ENCODE assay signal across 8 cellular contexts in the genomic region with DNA sequence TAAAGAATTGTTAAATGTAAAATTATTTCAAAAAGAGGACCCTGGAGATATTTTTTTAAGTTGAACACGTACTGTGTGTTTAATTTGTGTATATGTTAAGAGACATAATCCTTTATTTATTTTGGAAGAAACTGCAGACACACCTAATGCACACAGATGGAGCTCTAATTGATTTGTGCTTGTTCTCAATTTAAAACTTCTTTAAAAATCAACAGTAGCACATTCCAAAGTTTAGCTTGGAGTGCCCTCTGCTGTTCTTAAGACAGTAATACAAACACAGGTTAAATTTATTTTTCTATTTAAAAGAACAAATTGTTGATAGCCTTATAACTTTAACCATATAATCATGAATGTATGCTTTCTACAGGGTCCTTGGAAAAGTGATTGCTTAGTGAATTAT.
DNase-seq lines count a peak whose midpoint lies in the region; ATAC-seq and TF ChIP-seq lines count a peak whose summit lies in the region.

No MANE protein-coding gene starts in this region.

- ATAC-seq in HG02981 (IDR thresholded peaks at IDR 0.05; ENCODE audit: unreplicated experiment) (no peak), HG03571 (IDR thresholded peaks at IDR 0.05; ENCODE audit: unreplicated experiment) (no peak)

- peak; percentile 76 for TF ChIP-seq CTCF in LNCAP (IDR thresholded peaks at IDR 0.05)

- peak; percentile 16 for DNase-seq in DMS53 treated with DMSO at 0.1 percent for 48 hours (lab: John Stamatoyannopoulos, UW; ENCODE audit: unreplicated experiment)
- peak; percentile 24 for DNase-seq in SK-N-DZ (ENCODE audit: low spot score)
- peak; percentile 18 for DNase-seq in glomerular endothelial cell (ENCODE audit: extremely low read depth, low read depth, low spot score)
- no peak for DNase-seq in activated CD4-positive, alpha-beta T cell treated with anti-CD3 and anti-CD28 coated beads, Interleukin-2, amount 50 U/mL, for 48 hours
- no peak for DNase-seq in HPDE6-E6E7 (ENCODE audit: extremely low spot score)

Comparison
In these comparisons a context has a peak if more than half of its experiments do, and no peak if none do; other contexts are left out.
1. DNase-seq: peak in DMS53 treated with DMSO at 0.1 percent for 48 hours (single experiment), SK-N-DZ (single experiment) and glomerular endothelial cell (single experiment); none in activated CD4-positive, alpha-beta T cell treated with anti-CD3 and anti-CD28 coated beads, Interleukin-2, amount 50 U/mL, for 48 hours (0 of 2) and HPDE6-E6E7 (single experiment).